ENCODE assay signal across 13 cellular contexts in genomic region chr17:76550712-76551615, GRCh38. TPM values are rescaled to one million over a fixed set of nuclear protein-coding genes. Genes with fewer than 3 reads are reported as not detected.
DNase-seq lines count a peak whose midpoint lies in the region; ATAC-seq, FAIRE-seq and TF ChIP-seq lines count a peak whose summit lies in the region.
"Had no signal": no experiment of that assay in that cellular context is flagged by ENCODE, and none has a peak within 500 bp of the region (broad histone marks: within the 10 kb centered on the region; RNA-seq: fewer than 3 reads in every experiment).

No MANE protein-coding gene starts in this region.

- H3K27ac ChIP-seq in WERI-Rb-1, result peak overlapping the region; percentile 40
- H3K27ac ChIP-seq in keratinocyte (ENCODE audit: control insufficient read depth, insufficient read depth, low read length), result peak overlapping the region; percentile 86
- H3K27ac ChIP-seq in thoracic aorta, result no peak overlapping the region

- TF ChIP-seq CTCF in WERI-Rb-1 (IDR thresholded peaks at IDR 0.05; ENCODE audit: low read depth, low read length), result no peak
- TF ChIP-seq CTCF in keratinocyte (optimal IDR thresholded peaks at IDR 0.05 in 1 of 3, IDR thresholded peaks at IDR 0.05 in 1 of 3, conservative IDR thresholded peaks at IDR 0.05 in 1 of 3; ENCODE audit: extremely low read depth in 1 of 3, insufficient read depth in 2 of 3, low read length in 3 of 3), result no peak
- TF ChIP-seq CTCF in thoracic aorta (IDR thresholded peaks at IDR 0.05), result no peak
- TF ChIP-seq CTCF in GM10266 (IDR thresholded peaks at IDR 0.05; ENCODE audit: control insufficient read depth, insufficient read depth, low read depth, missing control alignments), result no peak

- peaks cover 13% of the 10 kb centered on the region for H3K4me1 Mint-ChIP-seq in T-helper 1 cell treated with Interleukin-12 subunit alpha and Interleukin-12 subunit beta and Interleukin-4 antibody, amounts not matched to agents 30 μg/mL and 1 μg/mL, for 36 hours (ENCODE audit: low read depth)

- H3K4me3 ChIP-seq in WERI-Rb-1 (ENCODE audit: low read depth, low read length) (no peak overlapping the region), keratinocyte (ENCODE audit: control insufficient read depth in 2 of 3, extremely low read depth in 1 of 3, insufficient read depth in 2 of 3, low read depth in 1 of 3, low read length in 3 of 3) (peak overlapping the region; percentile 35 to 50 (median 38)), thoracic aorta (peak overlapping the region; percentile 30)

- H3K4me1 ChIP-seq in keratinocyte (ENCODE audit: control insufficient read depth, extremely low read depth, insufficient read depth, low read length) (peaks cover 46% of the 10 kb centered on the region), thoracic aorta (ENCODE audit: control insufficient read depth in 1 of 2, low read depth in 2 of 2) (no peaks in the 10 kb centered on the region)

- no peak overlapping the region for H2AFZ ChIP-seq in keratinocyte (ENCODE audit: control insufficient read depth, low read length)

- peak; percentile 85 for FAIRE-seq in keratinocyte (lab: Jason Lieb, UNC)
- FAIRE-seq: colon had no signal

- no peaks in the 10 kb centered on the region for H3K9me3 Mint-ChIP-seq in T-helper 1 cell treated with Interleukin-12 subunit alpha and Interleukin-12 subunit beta and Interleukin-4 antibody, amounts not matched to agents 30 μg/mL and 1 μg/mL, for 36 hours
- H3K9me3 Mint-ChIP-seq: CD4-positive, CD25-positive, alpha-beta regulatory T cell; naive thymus-derived CD8-positive, alpha-beta T cell had no signal

- H3K9me3 ChIP-seq in WERI-Rb-1 (ENCODE audit: severe bottlenecking) (no peaks in the 10 kb centered on the region), keratinocyte (ENCODE audit: control insufficient read depth, low read depth, low read length) (no peaks in the 10 kb centered on the region), thoracic aorta (no peaks in the 10 kb centered on the region)

- H3K27me3 Mint-ChIP-seq in T-helper 1 cell treated with Interleukin-12 subunit alpha and Interleukin-12 subunit beta and Interleukin-4 antibody, amounts not matched to agents 30 μg/mL and 1 μg/mL, for 36 hours (ENCODE audit: low read depth), result no peaks in the 10 kb centered on the region
- H3K27me3 Mint-ChIP-seq: CD4-positive, CD25-positive, alpha-beta regulatory T cell; naive thymus-derived CD8-positive, alpha-beta T cell had no signal

- H3K9me1 ChIP-seq in keratinocyte (ENCODE audit: control insufficient read depth, extremely low read depth, insufficient read depth, low read length), result no peaks in the 10 kb centered on the region

- DNase-seq in T-helper 1 cell, result no peak
- no peak for DNase-seq in WERI-Rb-1
- DNase-seq in keratinocyte (ENCODE audit: low read depth, low spot score), result no peak
- DNase-seq in thoracic aorta (ENCODE audit: low spot score), result no peak
- no peak for DNase-seq in GM10266 (ENCODE audit: extremely low spot score)
- DNase-seq in foreskin melanocyte, result no peak
- no peak for DNase-seq in NCI-H2227 (lab: John Stamatoyannopoulos, UW; ENCODE audit: unreplicated experiment)
- DNase-seq: CD4-positive, CD25-positive, alpha-beta regulatory T cell; KG1; stimulated activated naive CD4-positive, alpha-beta T cell treated with Interleukin-2 at 50 U/mL for 16 hours had no signal

- H3K36me3 Mint-ChIP-seq in T-helper 1 cell treated with Interleukin-12 subunit alpha and Interleukin-12 subunit beta and Interleukin-4 antibody, amounts not matched to agents 30 μg/mL and 1 μg/mL, for 36 hours (ENCODE audit: low read depth), result peaks cover 5% of the 10 kb centered on the region
- H3K36me3 Mint-ChIP-seq: CD4-positive, CD25-positive, alpha-beta regulatory T cell; naive thymus-derived CD8-positive, alpha-beta T cell had no signal

- H3K36me3 ChIP-seq in WERI-Rb-1, result no peaks in the 10 kb centered on the region; the same call in 1 of the 2 replicates
- H3K36me3 ChIP-seq in keratinocyte (ENCODE audit: control insufficient read depth in 2 of 2, extremely low read depth in 1 of 2, insufficient read depth in 2 of 2, low read length in 2 of 2), result no peaks in the 10 kb centered on the region
- no peaks in the 10 kb centered on the region for H3K36me3 ChIP-seq in thoracic aorta

- H3K9ac ChIP-seq in keratinocyte (ENCODE audit: control insufficient read depth, extremely low read depth, insufficient read depth, low read length), result peak overlapping the region; percentile 65

- ATAC-seq in thoracic aorta (ENCODE audit: insufficient number of reproducible peaks, low FRiP score, low read depth), result no peak
- ATAC-seq: naive thymus-derived CD8-positive, alpha-beta T cell had no signal

- H3K4me3 Mint-ChIP-seq in T-helper 1 cell treated with Interleukin-12 subunit alpha and Interleukin-12 subunit beta and Interleukin-4 antibody, amounts not matched to agents 30 μg/mL and 1 μg/mL, for 36 hours, result peak overlapping the region; percentile 59
- H3K4me3 Mint-ChIP-seq: naive thymus-derived CD8-positive, alpha-beta T cell had no signal

- H3K79me2 ChIP-seq in keratinocyte (ENCODE audit: control insufficient read depth, insufficient read depth, low read length), result peaks cover 14% of the 10 kb centered on the region

- H3K4me2 ChIP-seq in keratinocyte (ENCODE audit: control insufficient read depth, extremely low read depth, insufficient read depth, low read depth, low read length), result peak overlapping the region; percentile 88

- H3K27me3 ChIP-seq in WERI-Rb-1 (ENCODE audit: insufficient read depth, low read depth, severe bottlenecking) (no peaks in the 10 kb centered on the region), keratinocyte (ENCODE audit: control insufficient read depth, extremely low read depth, insufficient read depth, low read length) (no peaks in the 10 kb centered on the region), thoracic aorta (replicated peaks; ENCODE audit: insufficient read depth) (no peaks in the 10 kb centered on the region)

- no peak overlapping the region for H3K27ac Mint-ChIP-seq in T-helper 1 cell treated with Interleukin-12 subunit alpha and Interleukin-12 subunit beta and Interleukin-4 antibody, amounts not matched to agents 30 μg/mL and 1 μg/mL, for 36 hours
- H3K27ac Mint-ChIP-seq: CD4-positive, CD25-positive, alpha-beta regulatory T cell had no signal

- H4K20me1 ChIP-seq in keratinocyte (ENCODE audit: control insufficient read depth, extremely low read depth, insufficient read depth, low read length), result no peaks in the 10 kb centered on the region

- dilution Hi-C loops in keratinocyte (cut with MboI; ENCODE audit: extremely low pct_ligation_motif_present, low sequenced_read_pairs), result no loop called here

RNA-seq across cellular contexts. Expression of gene PRCD, which starts 11.1 kb away (rescaled TPM):
- polyA plus RNA-seq in keratinocyte, result 0.65 to 1.7 TPM (median 1.2 TPM) in 3 replicates
- not detected for polyA plus RNA-seq in keratinocyte (2011; ENCODE audit: low read depth)
- polyA plus RNA-seq in keratinocyte (2011; cell fraction: cytosol; rRNA removed), result 0.55 and 0.81 TPM in 2 replicates
- 6.7 and 11.7 TPM in 2 replicates for polyA plus RNA-seq in keratinocyte (2011; cell fraction: nucleus; rRNA removed)
- 0.68 and 0.72 TPM in 2 replicates for polyA plus RNA-seq in keratinocyte (2012; ENCODE audit: low replicate concordance)
- polyA minus RNA-seq in keratinocyte, result 0.38 to 0.96 TPM in 2 of 3 replicates, not detected in the other
- polyA minus RNA-seq in keratinocyte (2011; cell fraction: cytosol; rRNA and poly(A)+ RNA removed), result not detected
- 1.3 and 1.8 TPM in 2 replicates for polyA minus RNA-seq in keratinocyte (2011; cell fraction: nucleus; rRNA and poly(A)+ RNA removed)
- total RNA-seq in thoracic aorta, result 1 to 10 TPM; 1.9 to 2.4 TPM
- total RNA-seq: CD4-positive, CD25-positive, alpha-beta regulatory T cell had no signal

RNA-seq across cellular contexts. Expression of gene CYGB, which starts 13.5 kb away (rescaled TPM):
- polyA plus RNA-seq in keratinocyte, result 10.3 to 26.1 TPM (median 15.3 TPM) in 3 replicates
- polyA plus RNA-seq in keratinocyte (2011; ENCODE audit: low read depth), result 2.1 TPM
- 15.3 and 37.7 TPM in 2 replicates for polyA plus RNA-seq in keratinocyte (2011; cell fraction: cytosol; rRNA removed)
- 15.4 and 26.2 TPM in 2 replicates for polyA plus RNA-seq in keratinocyte (2011; cell fraction: nucleus; rRNA removed)
- polyA plus RNA-seq in keratinocyte (2012; ENCODE audit: low replicate concordance), result 6.2 and 33.8 TPM in 2 replicates
- polyA minus RNA-seq in keratinocyte, result 9.0 to 17.2 TPM (median 11.8 TPM) in 3 replicates
- polyA minus RNA-seq in keratinocyte (2011; cell fraction: cytosol; rRNA and poly(A)+ RNA removed), result 42.6 TPM
- polyA minus RNA-seq in keratinocyte (2011; cell fraction: nucleus; rRNA and poly(A)+ RNA removed), result 12.3 and 17.7 TPM in 2 replicates
- 10 to 100 TPM in 1 of 2 donors, 1 to 10 TPM in 1; 8.3 to 17.7 TPM for total RNA-seq in thoracic aorta
- total RNA-seq: CD4-positive, CD25-positive, alpha-beta regulatory T cell had no signal
- polyA plus RNA-seq: CD4-positive, CD25-positive, alpha-beta regulatory T cell had no signal

RNA-seq across cellular contexts. Expression of gene ST6GALNAC2, which starts 34.7 kb away (rescaled TPM):
- 38.7 to 63.2 TPM (median 45.8 TPM) in 3 replicates for polyA plus RNA-seq in keratinocyte
- polyA plus RNA-seq in keratinocyte (2011; ENCODE audit: low read depth), result 42.7 TPM
- polyA plus RNA-seq in keratinocyte (2011; cell fraction: cytosol; rRNA removed), result 52.9 and 55.5 TPM in 2 replicates
- polyA plus RNA-seq in keratinocyte (2011; cell fraction: nucleus; rRNA removed), result 80.8 and 105 TPM in 2 replicates
- polyA plus RNA-seq in keratinocyte (2012; ENCODE audit: low replicate concordance), result 37.2 and 79.4 TPM in 2 replicates
- 33.4 to 50.5 TPM (median 35.0 TPM) in 3 replicates for polyA minus RNA-seq in keratinocyte
- 79.8 TPM for polyA minus RNA-seq in keratinocyte (2011; cell fraction: cytosol; rRNA and poly(A)+ RNA removed)
- 33.3 and 45.4 TPM in 2 replicates for polyA minus RNA-seq in keratinocyte (2011; cell fraction: nucleus; rRNA and poly(A)+ RNA removed)
- 1 to 10 TPM in 1 of 2 donors, not detected in 1; 1.8 TPM for total RNA-seq in thoracic aorta

RNA-seq across cellular contexts. Expression of gene RHBDF2, which starts 49.7 kb away (rescaled TPM):
- polyA plus RNA-seq in keratinocyte, result 14.9 to 22.6 TPM (median 20.6 TPM) in 3 replicates
- 27.6 TPM for polyA plus RNA-seq in keratinocyte (2011; ENCODE audit: low read depth)
- 9.1 and 16.9 TPM in 2 replicates for polyA plus RNA-seq in keratinocyte (2011; cell fraction: cytosol; rRNA removed)
- 61.7 and 94.2 TPM in 2 replicates for polyA plus RNA-seq in keratinocyte (2011; cell fraction: nucleus; rRNA removed)
- 40.0 and 43.0 TPM in 2 replicates for polyA plus RNA-seq in keratinocyte (2012; ENCODE audit: low replicate concordance)
- 25.6 to 54.8 TPM (median 27.0 TPM) in 3 replicates for polyA minus RNA-seq in keratinocyte
- 32.8 TPM for polyA minus RNA-seq in keratinocyte (2011; cell fraction: cytosol; rRNA and poly(A)+ RNA removed)
- polyA minus RNA-seq in keratinocyte (2011; cell fraction: nucleus; rRNA and poly(A)+ RNA removed), result 53.1 and 55.9 TPM in 2 replicates
- total RNA-seq in thoracic aorta, result 100 to 1,000 TPM in 1 of 2 donors, 10 to 100 TPM in 1; 91.6 to 153 TPM

Comparison
In these comparisons a context has a peak if more than half of its experiments do, and no peak if none do; other contexts are left out.
1. H3K27ac ChIP-seq: peak in WERI-Rb-1 (single experiment) and keratinocyte (single experiment); none in thoracic aorta (0 of 2).